Comparison of ENCODE assay signal across 8 cellular contexts in genomic region chr6:125791151-125791819, GRCh38. TPM values are rescaled to one million over a fixed set of nuclear protein-coding genes. Genes with fewer than 3 reads are reported as not detected.
A peak's percentile ranks its signal among the peaks of the same experiment; 100 is the strongest.
DNase-seq lines count a peak whose midpoint lies in the region; ATAC-seq and TF ChIP-seq lines count a peak whose summit lies in the region.

No MANE protein-coding gene starts in this region.

- H3K4me3 ChIP-seq in right cardiac atrium (ENCODE audit: low read length) (peak overlapping the region; percentile 89), prostate gland (peak overlapping the region; percentile 52 to 78)

- WGBS in right cardiac atrium: under 1% methylated on average over 28 of the region's 28 CpGs
- 0% methylated on average over 24 of the region's 28 CpGs for WGBS in prostate gland

- H3K27me3 ChIP-seq in right cardiac atrium (ENCODE audit: control insufficient read depth, insufficient read depth) (no peaks in the 10 kb centered on the region), prostate gland (replicated peaks; ENCODE audit: insufficient read depth) (no peaks in the 10 kb centered on the region)

- intact Hi-C loops in right cardiac atrium (cut with DNase I) (loop anchor here in 2 of 4 donors (5.0 to 10.0 kb wide), 3 partner anchors 54 to 166 kb away; partner anchors contain the start of gene HINT3 (in 1 of the 2)), prostate gland (cut with DNase I) (loop anchor here (5.0 kb wide), 1 partner anchor 181 kb away; no protein-coding TSS in a partner anchor)

- no peaks in the 10 kb centered on the region for H3K36me3 ChIP-seq in prostate gland

- no peak for TF ChIP-seq POLR2A in prostate gland (IDR thresholded peaks at IDR 0.05)

- H3K9me3 ChIP-seq in right cardiac atrium (ENCODE audit: control insufficient read depth, low read length): no peaks in the 10 kb centered on the region
- H3K9me3 ChIP-seq in prostate gland: no peaks in the 10 kb centered on the region

- DNase-seq in GM03348 (ENCODE audit: low spot score) (peak; percentile 49), HuH-7.5 (ENCODE audit: low spot score) (peak; percentile 63), SHP77 (lab: John Stamatoyannopoulos, UW) (peak; percentile 16 to 39), amygdala (lab: John Stamatoyannopoulos, UW) (peak in 34 of 56 donors; percentile 7 to 74 (median 45)), right cardiac atrium (peak in 1 of 3 donors; percentile 64), prostate gland (ENCODE audit: low spot score) (peak; percentile 34), KG1 (lab: John Stamatoyannopoulos, UW) (no peak)

- peak; percentile 30 for ATAC-seq in GM21619 (IDR thresholded peaks at IDR 0.05; ENCODE audit: unreplicated experiment)
- ATAC-seq in right cardiac atrium: peak; percentile 45 to 66

- peak in 2 of 4 experiments; percentile 36 to 52 for TF ChIP-seq CTCF in prostate gland (IDR thresholded peaks at IDR 0.05)

- H3K27ac ChIP-seq in right cardiac atrium (ENCODE audit: low read length): peak overlapping the region; percentile 97
- H3K27ac ChIP-seq in prostate gland: peak overlapping the region; percentile 94 to 95

- H3K4me1 ChIP-seq in right cardiac atrium (ENCODE audit: control insufficient read depth, insufficient read depth, low read length) (peaks cover 5% of the 10 kb centered on the region), prostate gland (replicated peaks) (peaks cover 6% of the 10 kb centered on the region)

RNA-seq across cellular contexts. Expression of gene NCOA7, which starts 0.5 kb away (rescaled TPM):
- total RNA-seq in right cardiac atrium (10 to 100 TPM; 12.6 to 18.6 (median 17.0) TPM), prostate gland (10 to 100 TPM; 15.5 to 15.6 TPM)
- 5.9 TPM for polyA plus RNA-seq in right cardiac atrium

RNA-seq across cellular contexts. Expression of gene HEY2, which starts 41.9 kb away (rescaled TPM):
- total RNA-seq in right cardiac atrium (1 to 10 TPM; 2.6 to 6.0 (median 3.7) TPM), prostate gland (1 to 10 TPM; 1.0 to 5.3 TPM)
- 3.1 TPM for polyA plus RNA-seq in right cardiac atrium
